Comparison of ENCODE assay signal across 1 cellular context in genomic region chr19:17544418-17544817, GRCh38.
TF ChIP-seq lines count a peak whose summit lies in the region.

No MANE protein-coding gene starts in this region.

TF ChIP-seq in HepG2, 621 proteins besides CTCF, POLR2A, EP300 and RAD21 (continued from another document):
- no peak for TF ChIP-seq SCMH1 (CRISPR knock-in tag; IDR thresholded peaks at IDR 0.05; ENCODE audit: borderline replicate concordance)
- TF ChIP-seq ZMYM3 (CRISPR knock-in tag; IDR thresholded peaks at IDR 0.05): 0 out of 2 replicates have a peak, but pooled peaks have one; percentile 21
- TF ChIP-seq MAFG (CRISPR knock-in tag; IDR thresholded peaks at IDR 0.05): no peak
